In the genomic region with DNA sequence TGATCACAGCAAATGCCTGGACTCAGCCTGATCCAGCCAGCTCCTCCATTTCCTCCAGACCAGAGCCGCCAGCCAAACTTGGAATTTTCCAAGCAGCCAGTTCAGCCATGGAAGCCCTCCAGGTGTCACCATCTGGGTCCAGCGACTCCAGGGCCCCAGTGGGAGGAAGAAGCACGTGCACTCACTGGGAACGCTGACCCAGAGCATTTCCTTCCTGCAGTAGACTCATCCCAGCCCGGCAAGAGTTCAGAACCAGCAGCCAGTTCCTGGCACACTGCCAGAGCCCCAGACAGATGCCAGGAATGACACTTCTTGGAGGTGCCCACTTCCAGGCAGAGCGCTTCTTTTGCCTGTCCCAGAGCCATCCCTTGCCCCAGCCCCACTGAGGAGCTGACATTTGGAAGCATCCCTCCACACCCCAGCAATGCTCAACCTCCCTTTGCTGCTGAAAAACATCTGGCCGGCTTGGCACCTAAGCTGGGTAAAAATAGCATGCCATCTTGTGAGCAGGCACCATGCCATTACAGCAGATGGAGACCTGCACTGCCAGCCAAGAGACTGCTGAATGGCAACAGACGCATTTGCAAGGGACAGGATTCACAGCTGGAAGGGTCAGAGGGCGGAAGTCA, we compare ENCODE assay signal across 9 cellular contexts.
DNase-seq lines count a peak whose midpoint lies in the region; ATAC-seq and TF ChIP-seq lines count a peak whose summit lies in the region.
"Had no signal": no experiment of that assay in that cellular context is flagged by ENCODE, and none has a peak within 500 bp of the region (broad histone marks: within the 10 kb centered on the region; RNA-seq: fewer than 3 reads in every experiment).

No MANE protein-coding gene starts in this region.

- peak; percentile 13 for TF ChIP-seq CTCF in left ventricle myocardium inferior (IDR thresholded peaks at IDR 0.05; ENCODE audit: borderline replicate concordance)

- H3K4me3 ChIP-seq in left ventricle myocardium inferior, result no peak overlapping the region

- H3K9me3 ChIP-seq in left ventricle myocardium inferior (replicated peaks), result no peaks in the 10 kb centered on the region

- intact Hi-C loops in left ventricle myocardium inferior (cut with micrococcal nuclease), result no loop called here

- H3K27me3 ChIP-seq in left ventricle myocardium inferior (ENCODE audit: low read depth), result no peaks in the 10 kb centered on the region

- ATAC-seq in GM18502 (IDR thresholded peaks at IDR 0.05; ENCODE audit: poor library complexity, unreplicated experiment) (no peak), HG02938 (IDR thresholded peaks at IDR 0.05; ENCODE audit: unreplicated experiment) (no peak), HG03378 (IDR thresholded peaks at IDR 0.05; ENCODE audit: unreplicated experiment) (no peak), HG03565 (IDR thresholded peaks at IDR 0.05; ENCODE audit: unreplicated experiment) (no peak)

- H3K36me3 ChIP-seq in left ventricle myocardium inferior, result no peaks in the 10 kb centered on the region

- peak overlapping the region; percentile 33 for H3K27ac ChIP-seq in left ventricle myocardium inferior (replicated peaks)

- DNase-seq in GM03348 (ENCODE audit: low spot score) (peak; percentile 52), anterior cingulate cortex (lab: John Stamatoyannopoulos, UW) (peak in 48 of 58 donors; percentile 10 to 90 (median 57)), left ventricle myocardium inferior (peak; percentile 71), putamen (ENCODE audit: low spot score) (peak; percentile 65)
- DNase-seq: NCI-H1417 treated with DMSO at 0.1 percent for 48 hours had no signal

- H3K4me1 ChIP-seq in left ventricle myocardium inferior, result peaks cover 48% of the 10 kb centered on the region
